8 cellular contexts compared by ENCODE assay signal in the genomic region with DNA sequence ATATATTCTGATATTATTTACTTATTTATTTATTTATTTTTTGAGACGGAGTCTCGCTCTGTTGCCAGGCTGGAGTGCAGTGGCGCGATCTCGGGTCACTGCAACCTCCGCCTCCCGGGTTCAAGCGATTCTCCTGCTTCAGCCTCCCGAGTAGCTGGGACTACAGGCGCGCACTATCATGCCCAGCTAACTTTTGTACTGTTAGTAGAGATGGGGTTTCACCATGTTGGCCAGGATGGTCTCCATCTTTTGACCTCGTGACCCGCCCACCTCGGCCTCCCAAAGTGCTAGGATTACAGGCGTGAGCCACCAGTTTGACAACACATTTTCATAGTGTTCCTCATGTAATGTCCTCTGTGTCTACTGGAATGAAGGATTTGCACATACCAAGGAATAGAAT. TPM values are rescaled to one million over a fixed set of nuclear protein-coding genes. Genes with fewer than 3 reads are reported as not detected.
DNase-seq lines count a peak whose midpoint lies in the region; ATAC-seq and TF ChIP-seq lines count a peak whose summit lies in the region.
"Not testable (repeated sequence)": the region's sequence is repeated elsewhere in the genome, so short reads cannot be mapped to it uniquely, and the experiment has no call there.

No MANE protein-coding gene starts in this region.

- not testable (repeated sequence) for H2AK5ac ChIP-seq in trophoblast cell (ENCODE audit: low read length)

- not testable (repeated sequence) for H3K23ac ChIP-seq in trophoblast cell (ENCODE audit: low read length)

- H4K8ac ChIP-seq in trophoblast cell (ENCODE audit: low read depth, low read length) = not testable (repeated sequence)

- H3K4me1 Mint-ChIP-seq in CD14-positive monocyte = peaks cover 48% of the 10 kb centered on the region
- H3K4me1 Mint-ChIP-seq in IgD-negative memory B cell = peaks cover 34 to 45% (median 39%) of the 10 kb centered on the region in 3 donors

- intact Hi-C loops in CD14-positive monocyte (cut with micrococcal nuclease) = loop anchor here in 1 of 2 donors (10.0 kb wide), 1 partner anchor 51 kb away; no protein-coding TSS in a partner anchor
- intact Hi-C loops in lower lobe of right lung (cut with DNase I); tibial artery (cut with DNase I; ENCODE audit: low total_unique reads): not testable (repeated sequence)

- H2BK12ac ChIP-seq in trophoblast cell (ENCODE audit: low read length) = not testable (repeated sequence)

- peaks cover 24 to 29% of the 10 kb centered on the region in 2 donors for H3K36me3 Mint-ChIP-seq in CD14-positive monocyte
- H3K36me3 Mint-ChIP-seq in IgD-negative memory B cell = not testable (repeated sequence)

- not testable (repeated sequence) for ATAC-seq in lower lobe of right lung

- not testable (repeated sequence) for H2BK120ac ChIP-seq in trophoblast cell (ENCODE audit: insufficient read depth, low read length, poor library complexity)

- H3K36me3 ChIP-seq in adipocyte (ENCODE audit: control insufficient read depth, insufficient read depth, low read length, severe bottlenecking); lower lobe of right lung; trophoblast cell (ENCODE audit: control insufficient read depth in 1 of 2, insufficient read depth in 2 of 2, low read length in 2 of 2); tibial artery: not testable (repeated sequence)

- DNase-seq in CD14-positive monocyte (ENCODE audit: low spot score); adipocyte (ENCODE audit: low read depth); epithelial cell of prostate (ENCODE audit: low read depth, low spot score); lower lobe of right lung; tibial artery: not testable (repeated sequence)
- DNase-seq in trophoblast cell = peak in 1 of 2 donors; percentile 43

- H3K4me1 ChIP-seq in adipocyte (ENCODE audit: control insufficient read depth, insufficient read depth, low read length) (peaks cover 35% of the 10 kb centered on the region), lower lobe of right lung (peaks cover 34% of the 10 kb centered on the region), tibial artery (peaks cover 0 to 52% (median 21%) of the 10 kb centered on the region in 4 donors)
- not testable (repeated sequence) for H3K4me1 ChIP-seq in trophoblast cell (ENCODE audit: control insufficient read depth in 1 of 2, insufficient read depth in 2 of 2, low read length in 2 of 2)

- no CpG with 5 or more reads among the region's 15 CpGs for WGBS in trophoblast cell (ENCODE audit: extremely low coverage, insufficient coverage, insufficient read length)

- H3K4me3 Mint-ChIP-seq in CD14-positive monocyte = peak overlapping the region; percentile 52 to 59
- H3K4me3 Mint-ChIP-seq in IgD-negative memory B cell = peak overlapping the region; percentile 31 to 93 (median 70)

- H3K4me2 ChIP-seq in trophoblast cell (ENCODE audit: low read length) = not testable (repeated sequence)

- H2AFZ ChIP-seq in trophoblast cell (ENCODE audit: insufficient read depth, low read length, poor library complexity) = not testable (repeated sequence)

- H3K4me3 ChIP-seq in WI38 (ENCODE audit: low read depth, low read length) = peak overlapping the region; percentile 90
- peak overlapping the region; percentile 96 for H3K4me3 ChIP-seq in adipocyte (ENCODE audit: low read length)
- peak overlapping the region; percentile 86 for H3K4me3 ChIP-seq in lower lobe of right lung
- H3K4me3 ChIP-seq in trophoblast cell (ENCODE audit: low read depth, low read length) = not testable (repeated sequence)
- H3K4me3 ChIP-seq in tibial artery = peak overlapping the region; percentile 79 to 91

- H3K27me3 ChIP-seq in adipocyte (replicated peaks; ENCODE audit: control insufficient read depth, insufficient read depth, low read length); lower lobe of right lung (ENCODE audit: low read depth); trophoblast cell (ENCODE audit: insufficient read depth, low read length); tibial artery: not testable (repeated sequence)

- not testable (repeated sequence) for TF ChIP-seq CTCF in CD14-positive monocyte (IDR thresholded peaks at IDR 0.05); WI38 (IDR thresholded peaks at IDR 0.05; ENCODE audit: low read depth, low read length); lower lobe of right lung (IDR thresholded peaks at IDR 0.05); tibial artery (IDR thresholded peaks at IDR 0.05)

- peaks cover 16% of the 10 kb centered on the region for H3K79me2 ChIP-seq in trophoblast cell (ENCODE audit: control insufficient read depth, insufficient read depth, low read length, poor library complexity)

- H3K27ac ChIP-seq in epithelial cell of prostate = peak overlapping the region; percentile 82
- not testable (repeated sequence) for H3K27ac ChIP-seq in lower lobe of right lung; trophoblast cell (ENCODE audit: low read depth, low read length)
- H3K27ac ChIP-seq in tibial artery = peak overlapping the region in 1 of 2 donors; percentile 85

- not testable (repeated sequence) for H4K12ac ChIP-seq in trophoblast cell (ENCODE audit: low read depth, low read length)

- not testable (repeated sequence) for H3K79me1 ChIP-seq in trophoblast cell (ENCODE audit: low read length)

- H3K27ac Mint-ChIP-seq in CD14-positive monocyte = peak overlapping the region in 3 of 7 donors; percentile 43 to 68 (median 48)
- H3K27ac Mint-ChIP-seq in IgD-negative memory B cell = peak overlapping the region in 1 of 3 donors; percentile 27

- not testable (repeated sequence) for H4K91ac ChIP-seq in trophoblast cell (ENCODE audit: low read depth, low read length)

- not testable (repeated sequence) for H3K9me3 Mint-ChIP-seq in CD14-positive monocyte, IgD-negative memory B cell

- H3K27me3 Mint-ChIP-seq in CD14-positive monocyte (ENCODE audit: low read depth in 3 of 3); IgD-negative memory B cell: not testable (repeated sequence)

- H3K14ac ChIP-seq in trophoblast cell (ENCODE audit: low read length) = not testable (repeated sequence)

- H2BK5ac ChIP-seq in trophoblast cell (ENCODE audit: low read depth, low read length, poor library complexity) = not testable (repeated sequence)

- peak overlapping the region; percentile 99 for H3K9ac ChIP-seq in adipocyte (ENCODE audit: low read length)
- H3K9ac ChIP-seq in trophoblast cell (ENCODE audit: low read length) = not testable (repeated sequence)

- H3K4ac ChIP-seq in trophoblast cell (ENCODE audit: low read depth, low read length) = peak overlapping the region; percentile 78

- H3K9me3 ChIP-seq in adipocyte (ENCODE audit: control insufficient read depth, low read length); lower lobe of right lung; trophoblast cell (ENCODE audit: insufficient read depth, low read depth, low read length); tibial artery: not testable (repeated sequence)

- not testable (repeated sequence) for H3K18ac ChIP-seq in trophoblast cell (ENCODE audit: low read length)

RNA-seq across cellular contexts. Expression of gene RAB18, which starts 1.4 kb away (rescaled TPM):
- polyA plus RNA-seq in CD14-positive monocyte (100 to 1,000 TPM; 117 to 133 TPM), IgD-negative memory B cell (49.3 TPM)
- total RNA-seq in lower lobe of right lung = 97.2 TPM
- polyA plus RNA-seq in trophoblast cell (2013) = 75.5 and 75.8 TPM in 2 replicates
